ENCODE assay signal across 29 cellular contexts in genomic region chr13:27304099-27304498, GRCh38.
"Had no signal": no experiment of that assay in that cellular context is flagged by ENCODE, and none has a peak within 500 bp of the region (broad histone marks: within the 10 kb centered on the region; RNA-seq: fewer than 3 reads in every experiment).

No MANE protein-coding gene starts in this region.

- H2AFZ ChIP-seq: hepatocyte had no signal

- H3K79me2 ChIP-seq: hepatocyte had no signal

- H3K9me3 ChIP-seq: colonic mucosa, esophagus muscularis mucosa, esophagus squamous epithelium, gastrocnemius medialis, gastroesophageal sphincter had no signal

- H3K27ac ChIP-seq: colonic mucosa, coronary artery, dorsolateral prefrontal cortex, epithelial cell of prostate, esophagus muscularis mucosa, esophagus squamous epithelium, foreskin keratinocyte, gastrocnemius medialis, gastroesophageal sphincter, heart left ventricle, heart right ventricle, hepatocyte had no signal

- DNase-seq: colonic mucosa; cortex of kidney; dermis blood vessel endothelial cell; dorsolateral prefrontal cortex; effector CD4-positive, alpha-beta T cell; effector CD8-positive, alpha-beta T cell; effector memory CD4-positive, alpha-beta T cell; effector memory CD8-positive, alpha-beta T cell; endodermal cell; erythroblast; esophagus squamous epithelium; foreskin fibroblast; foreskin keratinocyte; foreskin melanocyte; gastrocnemius medialis; glutamatergic neuron; head of caudate nucleus; heart left ventricle; heart right ventricle had no signal

- FAIRE-seq: colon, endometrium, endothelial cell of umbilical vein, frontal cortex had no signal

- H3K36me3 ChIP-seq: colonic mucosa, esophagus muscularis mucosa, esophagus squamous epithelium, gastrocnemius medialis, gastroesophageal sphincter, heart left ventricle, heart right ventricle had no signal

- ATAC-seq: effector memory CD8-positive, alpha-beta T cell; esophagus mucosa; foreskin keratinocyte; gastrocnemius medialis; gastroesophageal sphincter; heart left ventricle; heart right ventricle had no signal

- H3K27me3 ChIP-seq: colonic mucosa, dorsolateral prefrontal cortex, esophagus muscularis mucosa, esophagus squamous epithelium, gastrocnemius medialis, gastroesophageal sphincter, hepatocyte had no signal

- H3K4me2 ChIP-seq: hepatocyte had no signal

- H3K4me3 ChIP-seq: colonic mucosa, coronary artery, dorsolateral prefrontal cortex, esophagus muscularis mucosa, esophagus squamous epithelium, gastrocnemius medialis, gastroesophageal sphincter, heart left ventricle, heart right ventricle, hepatocyte had no signal

- H3K4me1 ChIP-seq: colonic mucosa, esophagus muscularis mucosa, foreskin keratinocyte, gastrocnemius medialis, gastroesophageal sphincter, heart left ventricle, heart right ventricle had no signal
